In genomic region chr10:56487746-56488145, GRCh38 we compare ENCODE assay signal across 7 cellular contexts.
"Had no signal": no experiment of that assay in that cellular context is flagged by ENCODE, and none has a peak within 500 bp of the region (broad histone marks: within the 10 kb centered on the region; RNA-seq: fewer than 3 reads in every experiment).

No MANE protein-coding gene starts in this region.

- H3K27ac Mint-ChIP-seq: GM23338, H9 had no signal

- H3K4me3 Mint-ChIP-seq: GM23338, H9 had no signal

- H2AFZ ChIP-seq: GM23338 had no signal

- DNase-seq: H9, HCEC 1CT, IMR-90 had no signal

- H3K4me2 ChIP-seq: GM23338 had no signal

- H3K9me3 Mint-ChIP-seq: GM23338, H9 had no signal

- FAIRE-seq: H1, H54, HTR-8/SVneo had no signal

- H3K4me3 ChIP-seq: GM23338 had no signal

- H3K4me1 Mint-ChIP-seq: GM23338, H9 had no signal
